Comparison of ENCODE assay signal across 21 cellular contexts in genomic region chr1:28339551-28339950, GRCh38.
"Had no signal": no experiment of that assay in that cellular context is flagged by ENCODE, and none has a peak within 500 bp of the region (broad histone marks: within the 10 kb centered on the region; RNA-seq: fewer than 3 reads in every experiment).

No MANE protein-coding gene starts in this region.

- H3K27ac ChIP-seq: SJSA1, SK-N-MC had no signal

- H3K27me3 ChIP-seq: MG63, SJSA1 had no signal

- H3K9me3 ChIP-seq: MG63, SJSA1 had no signal

- H3K4me3 ChIP-seq: MG63, SJSA1, SK-N-MC had no signal

- DNase-seq: Karpas-422, KG1, MG63, NCI-H1092, NCI-H1105 treated with DMSO at 0.1 percent for 48 hours, NCI-H1436, NCI-H187, NCI-H2029, NCI-H2081 treated with DMSO at 0.1 percent for 48 hours, NCI-H2171, NCI-H226, NCI-H446, NCI-H510A, NCI-H524 treated with DMSO at 0.1 percent for 48 hours, NCI-H69, NCI-H774, Right ventricle myocardium superior, RPMI8226, SIG-M5 had no signal
